Comparison of ENCODE assay signal across 8 cellular contexts in the genomic region with DNA sequence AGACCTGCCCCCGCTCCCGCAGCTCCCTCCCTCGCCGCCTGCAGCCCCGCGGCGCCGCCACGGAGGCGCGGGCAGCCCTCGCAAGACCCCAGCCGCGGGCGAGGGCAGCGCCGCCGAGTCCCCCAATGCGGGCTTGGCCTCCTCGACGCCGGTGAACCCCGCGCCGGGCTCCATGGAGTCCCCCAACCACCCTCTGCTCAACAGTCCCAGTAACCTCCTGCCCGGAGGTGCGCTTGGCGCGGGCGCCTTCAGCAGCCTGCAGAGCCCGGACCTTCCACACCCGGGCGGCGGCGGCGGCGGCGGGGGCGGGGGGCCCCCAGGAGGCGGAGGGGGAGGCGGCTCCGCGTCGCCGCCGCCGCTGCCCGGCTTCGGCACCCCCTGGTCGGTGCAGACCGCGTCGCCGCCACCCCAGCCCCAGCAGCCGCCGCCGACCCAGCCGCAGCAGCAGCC. TPM values are rescaled to one million over a fixed set of nuclear protein-coding genes. Genes with fewer than 3 reads are reported as not detected.
DNase-seq lines count a peak whose midpoint lies in the region; ATAC-seq and TF ChIP-seq lines count a peak whose summit lies in the region.

No MANE protein-coding gene starts in this region.

- H3K27me3 Mint-ChIP-seq in Caco-2 (ENCODE audit: insufficient read depth, unreplicated experiment), result peaks cover 22% of the 10 kb centered on the region
- no peaks in the 10 kb centered on the region for H3K27me3 Mint-ChIP-seq in activated T-cell treated with anti-CD3 and anti-CD28 coated beads, Interleukin-2, amount 50 U/mL, for 72 hours (ENCODE audit: low read depth)

- TF ChIP-seq CTCF in Caco-2 (IDR thresholded peaks at IDR 0.05; ENCODE audit: insufficient read depth in 1 of 2, low read depth in 1 of 2, low read length in 1 of 2, severe bottlenecking in 1 of 2, unreplicated experiment in 1 of 2), result no peak
- no peak for TF ChIP-seq CTCF in LNCaP clone FGC (IDR thresholded peaks at IDR 0.05; ENCODE audit: control insufficient read depth, extremely low read depth, insufficient read depth)
- TF ChIP-seq CTCF in fibroblast of villous mesenchyme (IDR thresholded peaks at IDR 0.05; ENCODE audit: insufficient read depth, low read depth, low read length), result no peak
- TF ChIP-seq CTCF in neutrophil (IDR thresholded peaks at IDR 0.05), result peak; percentile 15
- no peak for TF ChIP-seq CTCF in thoracic aorta (IDR thresholded peaks at IDR 0.05)

- POLR2A ChIA-PET in Caco-2 (lab: Charles Lee), result interaction anchor here (0.7 kb wide), 1 partner anchor 1300 kb away, joined by 6 read pairs; no protein-coding TSS in a partner anchor

- H3K36me3 ChIP-seq in Caco-2 (ENCODE audit: control insufficient read depth, insufficient read depth, low read length) (no peaks in the 10 kb centered on the region), neutrophil (peaks cover 14% of the 10 kb centered on the region), thoracic aorta (peaks cover 3% of the 10 kb centered on the region)

- ATAC-seq in GM21526 (IDR thresholded peaks at IDR 0.05; ENCODE audit: low FRiP score, unreplicated experiment) (peak; percentile 14), thoracic aorta (ENCODE audit: insufficient number of reproducible peaks, low FRiP score, low read depth) (no peak)
- ATAC-seq in activated T-cell treated with anti-CD3 and anti-CD28 coated beads, Interleukin-2, amount 50 U/mL, for 72 hours (replicated peaks in 1 of 2), result peak; percentile 19 to 21

- no TSS peak for BruUV-seq in Caco-2 (replicated peaks; lab: Mats Ljungman, UMichigan)

- H3K27ac Mint-ChIP-seq in Caco-2 (ENCODE audit: unreplicated experiment), result no peak overlapping the region
- H3K27ac Mint-ChIP-seq in activated T-cell treated with anti-CD3 and anti-CD28 coated beads, Interleukin-2, amount 50 U/mL, for 72 hours, result no peak overlapping the region

- H3K4me3 ChIP-seq in Caco-2 (ENCODE audit: low read depth, low read length), result peak overlapping the region; percentile 52
- peak overlapping the region; percentile 80 for H3K4me3 ChIP-seq in LNCaP clone FGC (ENCODE audit: low read depth, low read length)
- peak overlapping the region; percentile 88 for H3K4me3 ChIP-seq in fibroblast of villous mesenchyme (ENCODE audit: low read depth, low read length)
- H3K4me3 ChIP-seq in neutrophil (ENCODE audit: low read depth in 1 of 2, low read length in 1 of 2), result peak overlapping the region; percentile 97 to 98
- peak overlapping the region; percentile 99 for H3K4me3 ChIP-seq in thoracic aorta

- H3K4me1 ChIP-seq in Caco-2, result 0 out of 2 replicates have a peak, but pooled peaks cover 5% of the 10 kb centered on the region
- H3K4me1 ChIP-seq in neutrophil (ENCODE audit: control insufficient read depth in 1 of 2, insufficient read depth in 1 of 2, low read depth in 1 of 2, low read length in 1 of 2), result peaks cover 34 to 38% of the 10 kb centered on the region in 2 experiments
- H3K4me1 ChIP-seq in thoracic aorta (ENCODE audit: control insufficient read depth in 1 of 2, low read depth in 2 of 2), result peaks cover 27 to 29% of the 10 kb centered on the region in 2 donors

- H3K27ac ChIP-seq in neutrophil (peak overlapping the region; percentile 99), thoracic aorta (peak overlapping the region; percentile 99 to 100)

- no peaks in the 10 kb centered on the region for H3K9me3 ChIP-seq in Caco-2
- no peaks in the 10 kb centered on the region for H3K9me3 ChIP-seq in neutrophil
- H3K9me3 ChIP-seq in thoracic aorta, result no peaks in the 10 kb centered on the region

- intact Hi-C loops in Caco-2 (cut with micrococcal nuclease; ENCODE audit: unreplicated experiment), result no loop called here

- peak; percentile 28 to 39 for DNase-seq in Caco-2
- no peak for DNase-seq in LNCaP clone FGC (ENCODE audit: low read depth)
- DNase-seq in activated T-cell treated with anti-CD3 and anti-CD28 coated beads, Interleukin-2, amount 50 U/mL, for 72 hours, result peak; percentile 71 to 72
- DNase-seq in fibroblast of villous mesenchyme (ENCODE audit: low read depth), result peak; percentile 28
- DNase-seq in thoracic aorta (ENCODE audit: low spot score), result no peak
- DNase-seq in DMS153 treated with DMSO at 0.1 percent for 48 hours (lab: John Stamatoyannopoulos, UW; ENCODE audit: unreplicated experiment), result no peak

- CTCF ChIA-PET in Caco-2 (lab: Charles Lee), result interaction anchor here (0.7 kb wide), 1 partner anchor 82 kb away, joined by 4 read pairs; no protein-coding TSS in a partner anchor

- no peaks in the 10 kb centered on the region for H3K36me3 Mint-ChIP-seq in Caco-2 (ENCODE audit: insufficient read depth, unreplicated experiment)
- peaks cover 5 to 6% of the 10 kb centered on the region in 2 donors for H3K36me3 Mint-ChIP-seq in activated T-cell treated with anti-CD3 and anti-CD28 coated beads, Interleukin-2, amount 50 U/mL, for 72 hours (ENCODE audit: insufficient read depth in 2 of 2)

- H3K27me3 ChIP-seq in Caco-2 (replicated peaks; ENCODE audit: control insufficient read depth, insufficient read depth, low read length) (no peaks in the 10 kb centered on the region; the same call in 1 of the 2 replicates), neutrophil (no peaks in the 10 kb centered on the region), thoracic aorta (replicated peaks; ENCODE audit: insufficient read depth) (no peaks in the 10 kb centered on the region)

- H3K4me3 Mint-ChIP-seq in Caco-2 (ENCODE audit: unreplicated experiment), result peak overlapping the region; percentile 71
- H3K4me3 Mint-ChIP-seq in activated T-cell treated with anti-CD3 and anti-CD28 coated beads, Interleukin-2, amount 50 U/mL, for 72 hours, result peak overlapping the region; percentile 88 to 95

- no peaks in the 10 kb centered on the region for H3K4me1 Mint-ChIP-seq in Caco-2 (ENCODE audit: low read depth, unreplicated experiment)
- peaks cover 29% of the 10 kb centered on the region for H3K4me1 Mint-ChIP-seq in activated T-cell treated with anti-CD3 and anti-CD28 coated beads, Interleukin-2, amount 50 U/mL, for 72 hours (ENCODE audit: low read depth)

- no peaks in the 10 kb centered on the region for H3K9me3 Mint-ChIP-seq in Caco-2 (ENCODE audit: unreplicated experiment)
- no peaks in the 10 kb centered on the region for H3K9me3 Mint-ChIP-seq in activated T-cell treated with anti-CD3 and anti-CD28 coated beads, Interleukin-2, amount 50 U/mL, for 72 hours

RNA-seq across cellular contexts. Expression of a gene that starts 1.2 kb away (rescaled TPM):
- total RNA-seq in Caco-2 (2022) (0.18 and 0.28 TPM in 2 replicates), fibroblast of villous mesenchyme (16.4 and 38.9 TPM in 2 replicates), thoracic aorta (10 to 100 TPM; 31.0 to 33.4 TPM)
- 10 to 100 TPM; 13.5 to 14.5 TPM for total RNA-seq in activated T-cell treated with anti-CD3 and anti-CD28 coated beads, Interleukin-2, amount 50 U/mL, for 72 hours

Comparison
In these comparisons a context has a peak if more than half of its experiments do, and no peak if none do; other contexts are left out.
1. DNase-seq: peak in Caco-2 (2 of 2), activated T-cell treated with anti-CD3 and anti-CD28 coated beads, Interleukin-2, amount 50 U/mL, for 72 hours (2 of 2) and fibroblast of villous mesenchyme (single experiment); none in LNCaP clone FGC (single experiment), thoracic aorta (single experiment) and DMS153 treated with DMSO at 0.1 percent for 48 hours (single experiment).
2. RNA of a gene that starts 1.2 kb away (total RNA-seq): 16.4 to 38.9 TPM in fibroblast of villous mesenchyme, 31.0 to 33.4 TPM in thoracic aorta and 13.5 to 14.5 TPM in activated T-cell treated with anti-CD3 and anti-CD28 coated beads, Interleukin-2, amount 50 U/mL, for 72 hours; 0.18 to 0.28 TPM in Caco-2; every median in the first group is over 10 times any median in the second.
3. Peak in every context shown above with its lines, with median percentiles within 50 percentile points of each other: H3K4me3 ChIP-seq.